Comparison of ENCODE assay signal across 10 cellular contexts in genomic region chr9:134570151-134570621, GRCh38.
DNase-seq lines count a peak whose midpoint lies in the region; ATAC-seq and TF ChIP-seq lines count a peak whose summit lies in the region.
"Had no signal": no experiment of that assay in that cellular context is flagged by ENCODE, and none has a peak within 500 bp of the region (broad histone marks: within the 10 kb centered on the region; RNA-seq: fewer than 3 reads in every experiment).

No MANE protein-coding gene starts in this region.

- H3K4me3 Mint-ChIP-seq in HFFc6: no peak overlapping the region
- H3K4me3 Mint-ChIP-seq: T-helper 2 cell treated with Interferon-gamma antibody and Interleukin-4, amounts not matched to agents 5 μg/mL and 100 μg/mL, for 36 hours had no signal

- in situ Hi-C loops in mammary epithelial cell (cut with MboI; ENCODE audit: low sequenced_read_pairs in 2 of 2): no loop called here

- ATAC-seq in DND-41 (ENCODE audit: insufficient read depth, low read depth) (0 out of 3 replicates have a peak, but pooled peaks have one; percentile 27), left ventricle myocardium superior (no peak)

- H3K9ac ChIP-seq in DND-41 (ENCODE audit: low read depth, low read length) (no peak overlapping the region), mammary epithelial cell (ENCODE audit: insufficient read depth, low read length) (no peak overlapping the region)

- dilution Hi-C loops in mammary epithelial cell (cut with HindIII; ENCODE audit: low sequenced_read_pairs): no loop called here

- peaks cover 8% of the 10 kb centered on the region for H3K9me3 Mint-ChIP-seq in HFFc6
- H3K9me3 Mint-ChIP-seq: T-helper 2 cell treated with Interferon-gamma antibody and Interleukin-4, amounts not matched to agents 5 μg/mL and 100 μg/mL, for 36 hours had no signal

- no peaks in the 10 kb centered on the region for H3K4me1 Mint-ChIP-seq in HFFc6 (ENCODE audit: low read depth)

- POLR2A ChIA-PET in HEK293T (lab: Yijun Ruan, JAX): interaction anchor here (1.5 kb wide), 1 partner anchor 18 kb away, joined by 5 read pairs; no protein-coding TSS in a partner anchor

- no peaks in the 10 kb centered on the region for H3K36me3 Mint-ChIP-seq in HFFc6 (ENCODE audit: low read depth)

- H3K4me2 ChIP-seq in DND-41 (ENCODE audit: insufficient read depth, low read length) (no peak overlapping the region), mammary epithelial cell (ENCODE audit: insufficient read depth, low read depth, low read length) (no peak overlapping the region)

- H4K20me1 ChIP-seq in DND-41 (ENCODE audit: insufficient read depth, low read length) (no peaks in the 10 kb centered on the region), mammary epithelial cell (ENCODE audit: insufficient read depth, low read length) (no peaks in the 10 kb centered on the region)

- TF ChIP-seq CTCF in DND-41 (IDR thresholded peaks at IDR 0.05; ENCODE audit: borderline replicate concordance, extremely low read depth, low read length, poor library complexity, severe bottlenecking) (no peak), mammary epithelial cell (conservative IDR thresholded peaks at IDR 0.05 in 1 of 2, IDR thresholded peaks at IDR 0.05 in 1 of 2; ENCODE audit: extremely low read depth in 1 of 2, insufficient read depth in 1 of 2, low read depth in 1 of 2, low read length in 2 of 2) (no peak), HFFc6 (IDR thresholded peaks at IDR 0.05) (no peak)

- H3K4me1 ChIP-seq in DND-41 (ENCODE audit: insufficient read depth, low read length) (no peaks in the 10 kb centered on the region), mammary epithelial cell (ENCODE audit: insufficient read depth, low read length) (no peaks in the 10 kb centered on the region)

- peaks cover 9% of the 10 kb centered on the region for H3K27me3 Mint-ChIP-seq in HFFc6 (ENCODE audit: insufficient read depth)

- no TSS peak for BruUV-seq in mammary epithelial cell (replicated peaks; lab: Mats Ljungman, UMichigan)

- no peaks in the 10 kb centered on the region for H3K27me3 ChIP-seq in DND-41 (ENCODE audit: insufficient read depth, low read length, poor library complexity)
- no peaks in the 10 kb centered on the region for H3K27me3 ChIP-seq in mammary epithelial cell (ENCODE audit: insufficient read depth, low read length)

- intact Hi-C loops in left ventricle myocardium superior (cut with micrococcal nuclease): no loop called here
- intact Hi-C loops in mammary epithelial cell (cut with micrococcal nuclease): no loop called here

- H3K27ac Mint-ChIP-seq in HFFc6: no peak overlapping the region
- H3K27ac Mint-ChIP-seq: T-helper 2 cell treated with Interferon-gamma antibody and Interleukin-4, amounts not matched to agents 5 μg/mL and 100 μg/mL, for 36 hours had no signal

- H3K9me3 ChIP-seq in DND-41 (ENCODE audit: insufficient read depth, low read length, severe bottlenecking): no peaks in the 10 kb centered on the region
- H3K9me3 ChIP-seq in mammary epithelial cell (replicated peaks; ENCODE audit: insufficient read depth, low read length): peaks cover 19% of the 10 kb centered on the region

- CTCF ChIA-PET in mammary epithelial cell (lab: Charles Lee; ENCODE audit: low non-redundant PET): no interaction called here
- CTCF ChIA-PET in HEK293T (lab: Yijun Ruan, JAX): no interaction called here

- no peaks in the 10 kb centered on the region for H3K36me3 ChIP-seq in DND-41 (ENCODE audit: insufficient read depth, low read length)
- H3K36me3 ChIP-seq in mammary epithelial cell (ENCODE audit: insufficient read depth, low read length): no peaks in the 10 kb centered on the region

- WGBS in mammary epithelial cell (ENCODE audit: low coverage, missing lambda C conversion rate): 74% methylated on average over 10 of the region's 10 CpGs

- H3K27ac ChIP-seq in DND-41 (ENCODE audit: low read length) (no peak overlapping the region), mammary epithelial cell (ENCODE audit: insufficient read depth, low read depth, low read length) (no peak overlapping the region)

- no peak overlapping the region for H2AFZ ChIP-seq in DND-41 (ENCODE audit: low read depth, low read length)
- H2AFZ ChIP-seq in mammary epithelial cell (ENCODE audit: low read depth, low read length): no peak overlapping the region

- H3K4me3 ChIP-seq in DND-41 (ENCODE audit: low read depth in 1 of 2, low read length in 2 of 2) (no peak overlapping the region), mammary epithelial cell (replicated peaks in 1 of 3; ENCODE audit: insufficient read depth in 1 of 3, low read depth in 2 of 3, low read length in 3 of 3) (no peak overlapping the region)

- no peaks in the 10 kb centered on the region for H3K79me2 ChIP-seq in DND-41 (ENCODE audit: insufficient read depth, low read length)
- H3K79me2 ChIP-seq in mammary epithelial cell (ENCODE audit: insufficient read depth, low read length): no peaks in the 10 kb centered on the region

- DNase-seq in DND-41 (no peak), NCI-H69 (lab: John Stamatoyannopoulos, UW) (peak; percentile 22), left ventricle myocardium superior (peak; percentile 7), mammary epithelial cell (no peak), DMS153 treated with DMSO at 0.1 percent for 48 hours (lab: John Stamatoyannopoulos, UW; ENCODE audit: unreplicated experiment) (no peak), HFFc6 (no peak), HEK293T (ENCODE audit: extremely low spot score) (no peak)
- peak; percentile 7 for DNase-seq in stimulated activated CD8-positive, alpha-beta memory T cell treated with anti-CD3 and anti-CD28 coated beads, Interleukin-4, amount 100 ng/mL, for 48 hours
- DNase-seq: NCI-H1105 treated with DMSO at 0.1 percent for 48 hours had no signal

TF ChIP-seq in HEK293T, 16 proteins besides CTCF, POLR2A, EP300 and RAD21:
- TF ChIP-seq SUZ12 (IDR thresholded peaks at IDR 0.05) (no peak), SP1 (IDR thresholded peaks at IDR 0.05) (no peak), NFRKB (IDR thresholded peaks at IDR 0.05) (no peak), LEF1 (IDR thresholded peaks at IDR 0.05; ENCODE audit: borderline replicate concordance) (no peak), FOXM1 (IDR thresholded peaks at IDR 0.05; ENCODE audit: borderline replicate concordance) (no peak), ELF4 (IDR thresholded peaks at IDR 0.05) (no peak), FOXK2 (IDR thresholded peaks at IDR 0.05) (no peak), ZNF384 (IDR thresholded peaks at IDR 0.05) (no peak), TARDBP (IDR thresholded peaks at IDR 0.05) (no peak), CTBP1 (IDR thresholded peaks at IDR 0.05; ENCODE audit: borderline replicate concordance) (no peak), HDGF (IDR thresholded peaks at IDR 0.05; ENCODE audit: borderline replicate concordance) (no peak), BHLHE40 (IDR thresholded peaks at IDR 0.05; ENCODE audit: borderline replicate concordance) (no peak), PKNOX1 (IDR thresholded peaks at IDR 0.05) (no peak), L3MBTL2 (conservative IDR thresholded peaks at IDR 0.05) (no peak)

Comparison
In these comparisons a context has a peak if more than half of its experiments do, and no peak if none do; other contexts are left out.
1. DNase-seq: peak in NCI-H69 (single experiment), left ventricle myocardium superior (single experiment) and stimulated activated CD8-positive, alpha-beta memory T cell treated with anti-CD3 and anti-CD28 coated beads, Interleukin-4, amount 100 ng/mL, for 48 hours (single experiment); none in DND-41 (single experiment), mammary epithelial cell (single experiment), DMS153 treated with DMSO at 0.1 percent for 48 hours (single experiment), HFFc6 (single experiment) and HEK293T (single experiment).